ENCODE assay signal across 15 cellular contexts in genomic region chr5:172850454-172850797, GRCh38. TPM values are rescaled to one million over a fixed set of nuclear protein-coding genes. Genes with fewer than 3 reads are reported as not detected.
DNase-seq lines count a peak whose midpoint lies in the region; ATAC-seq and TF ChIP-seq lines count a peak whose summit lies in the region.
"Had no signal": no experiment of that assay in that cellular context is flagged by ENCODE, and none has a peak within 500 bp of the region (broad histone marks: within the 10 kb centered on the region; RNA-seq: fewer than 3 reads in every experiment).

No MANE protein-coding gene starts in this region.

- peak overlapping the region; percentile 45 for H3K27ac Mint-ChIP-seq in CD8-positive, alpha-beta T cell
- H3K27ac Mint-ChIP-seq: activated T-cell treated with anti-CD3 and anti-CD28 coated beads, Interleukin-2, amount 50 U/mL, for 24 hours had no signal

- H4K20me1 ChIP-seq in hepatocyte (ENCODE audit: insufficient read depth, poor library complexity, severe bottlenecking), result peaks cover 5% of the 10 kb centered on the region

- H3K36me3 Mint-ChIP-seq in CD8-positive, alpha-beta T cell, result peaks cover 15% of the 10 kb centered on the region

- H2AFZ ChIP-seq in hepatocyte, result no peak overlapping the region

- in situ Hi-C loops in gastrocnemius medialis (cut with MboI; ENCODE audit: low sequenced_read_pairs in 4 of 4), result no loop called here

- H3K79me2 ChIP-seq in hepatocyte, result peaks cover 93% of the 10 kb centered on the region

- TF ChIP-seq POLR2A in Peyer's patch (IDR thresholded peaks at IDR 0.05), result no peak
- peak in 1 of 2 donors; percentile 10 for TF ChIP-seq POLR2A in gastrocnemius medialis (IDR thresholded peaks at IDR 0.05)

- no peaks in the 10 kb centered on the region for H3K9me2 ChIP-seq in hepatocyte (replicated peaks; ENCODE audit: insufficient read depth)

- H3K4me3 ChIP-seq in CD8-positive, alpha-beta T cell (ENCODE audit: low read depth, low read length), result no peak overlapping the region
- no peak overlapping the region for H3K4me3 ChIP-seq in Peyer's patch
- no peak overlapping the region for H3K4me3 ChIP-seq in hepatocyte
- H3K4me3 ChIP-seq in gastrocnemius medialis, result no peak overlapping the region
- H3K4me3 ChIP-seq: SJSA1 had no signal

- peaks cover 52% of the 10 kb centered on the region for H3K4me1 ChIP-seq in CD8-positive, alpha-beta T cell (ENCODE audit: insufficient read depth, low read length)
- H3K4me1 ChIP-seq in Peyer's patch (peaks cover 8 to 73% (median 20%) of the 10 kb centered on the region in 4 donors), hepatocyte (ENCODE audit: insufficient read depth) (peaks cover 21% of the 10 kb centered on the region), gastrocnemius medialis (peaks cover 48 to 81% of the 10 kb centered on the region in 2 donors)

- over 99% methylated on average over 6 of the region's 6 CpGs for WGBS in hepatocyte (ENCODE audit: low lambda C conversion rate, missing lambda C conversion rate)

- H3K4me1 Mint-ChIP-seq in CD8-positive, alpha-beta T cell (ENCODE audit: low read depth), result peaks cover 76% of the 10 kb centered on the region

- CTCF ChIA-PET in CD8-positive, alpha-beta T cell (lab: Charles Lee), result interaction anchor here (1.0 to 2.0 kb wide), 4 partner anchors 82 to 138 kb away, joined by 3 to 6 read pairs (median 4); no protein-coding TSS in a partner anchor

- DNase-seq in CD8-positive, alpha-beta T cell, result no peak
- no peak for DNase-seq in Peyer's patch
- no peak for DNase-seq in hepatocyte (ENCODE audit: low spot score)
- peak in 1 of 2 donors; percentile 27 for DNase-seq in gastrocnemius medialis
- no peak for DNase-seq in SW 1271 (lab: John Stamatoyannopoulos, UW)
- no peak for DNase-seq in GM19240 (ENCODE audit: insufficient read length, low spot score)
- DNase-seq: activated CD4-positive, alpha-beta T cell treated with anti-CD3 and anti-CD28 coated beads, Interleukin-2, amount 50 U/mL, for 1 hour; activated T-cell treated with anti-CD3 and anti-CD28 coated beads, Interleukin-2, amount 50 U/mL, for 24 hours; foreskin fibroblast; NCI-H1417 treated with DMSO at 0.1 percent for 48 hours; NCI-H2227 treated with DMSO at 0.1 percent for 48 hours; occipital lobe had no signal

- no peaks in the 10 kb centered on the region for H3K36me3 ChIP-seq in CD8-positive, alpha-beta T cell (ENCODE audit: insufficient read depth, low read length)
- H3K36me3 ChIP-seq in Peyer's patch (no peaks in the 10 kb centered on the region), hepatocyte (replicated peaks; ENCODE audit: insufficient read depth, low read depth) (no peaks in the 10 kb centered on the region), gastrocnemius medialis (no peaks in the 10 kb centered on the region)

- TF ChIP-seq CTCF in CD8-positive, alpha-beta T cell (IDR thresholded peaks at IDR 0.05), result no peak
- no peak for TF ChIP-seq CTCF in Peyer's patch (IDR thresholded peaks at IDR 0.05)
- no peak for TF ChIP-seq CTCF in hepatocyte (IDR thresholded peaks at IDR 0.05; ENCODE audit: poor library complexity)
- no peak for TF ChIP-seq CTCF in gastrocnemius medialis (IDR thresholded peaks at IDR 0.05 in 4 of 5, conservative IDR thresholded peaks at IDR 0.05 in 1 of 5)

- H3K27me3 ChIP-seq in CD8-positive, alpha-beta T cell (ENCODE audit: insufficient read depth, low read length), result no peaks in the 10 kb centered on the region
- no peaks in the 10 kb centered on the region for H3K27me3 ChIP-seq in Peyer's patch
- H3K27me3 ChIP-seq in hepatocyte, result no peaks in the 10 kb centered on the region
- H3K27me3 ChIP-seq in gastrocnemius medialis, result no peaks in the 10 kb centered on the region
- H3K27me3 ChIP-seq: SJSA1 had no signal

- no peak for ATAC-seq in CD8-positive, alpha-beta T cell
- ATAC-seq in gastrocnemius medialis (no peak), GM21526 (IDR thresholded peaks at IDR 0.05; ENCODE audit: low FRiP score, unreplicated experiment) (no peak), GM19324 (IDR thresholded peaks at IDR 0.05; ENCODE audit: low FRiP score, unreplicated experiment) (no peak)

- POLR2A ChIA-PET in CD8-positive, alpha-beta T cell (lab: Charles Lee), result no interaction called here

- H3K27ac ChIP-seq in CD8-positive, alpha-beta T cell (ENCODE audit: low read depth, low read length), result no peak overlapping the region
- peak overlapping the region; percentile 54 to 76 (median 71) for H3K27ac ChIP-seq in Peyer's patch
- H3K27ac ChIP-seq in hepatocyte, result peak overlapping the region; percentile 27
- peak overlapping the region in 3 of 4 donors; percentile 8 to 52 (median 20) for H3K27ac ChIP-seq in gastrocnemius medialis
- H3K27ac ChIP-seq: SJSA1 had no signal

- H3K9me3 Mint-ChIP-seq in CD8-positive, alpha-beta T cell, result no peaks in the 10 kb centered on the region
- H3K9me3 Mint-ChIP-seq: activated T-cell treated with anti-CD3 and anti-CD28 coated beads, Interleukin-2, amount 50 U/mL, for 24 hours had no signal

- H3K4me3 Mint-ChIP-seq in CD8-positive, alpha-beta T cell, result no peak overlapping the region
- H3K4me3 Mint-ChIP-seq: activated T-cell treated with anti-CD3 and anti-CD28 coated beads, Interleukin-2, amount 50 U/mL, for 24 hours had no signal

- no peak overlapping the region for H3K4me2 ChIP-seq in hepatocyte

- intact Hi-C loops in CD8-positive, alpha-beta T cell (cut with DNase I, micrococcal nuclease), result no loop called here
- intact Hi-C loops in gastrocnemius medialis (cut with DNase I; ENCODE audit: low total_unique reads), result no loop called here

- no peaks in the 10 kb centered on the region for H3K27me3 Mint-ChIP-seq in CD8-positive, alpha-beta T cell (ENCODE audit: low read depth)
- H3K27me3 Mint-ChIP-seq: activated T-cell treated with anti-CD3 and anti-CD28 coated beads, Interleukin-2, amount 50 U/mL, for 24 hours had no signal

- no peaks in the 10 kb centered on the region for H3K9me3 ChIP-seq in CD8-positive, alpha-beta T cell (ENCODE audit: low read length)
- H3K9me3 ChIP-seq in Peyer's patch (no peaks in the 10 kb centered on the region), hepatocyte (ENCODE audit: low read depth) (no peaks in the 10 kb centered on the region), gastrocnemius medialis (no peaks in the 10 kb centered on the region)
- H3K9me3 ChIP-seq: SJSA1 had no signal

RNA-seq across cellular contexts. Expression of gene ERGIC1, which starts 16.4 kb away (rescaled TPM):
- 10 to 100 TPM; 61.0 to 61.2 TPM for total RNA-seq in CD8-positive, alpha-beta T cell
- total RNA-seq in Peyer's patch (100 to 1,000 TPM; 113 to 180 (median 143) TPM), hepatocyte (105 and 107 TPM in 2 replicates), gastrocnemius medialis (100 to 1,000 TPM in 1 of 4 donors, 10 to 100 TPM in 3; 54.4 to 108 (median 88.0) TPM)
- polyA plus RNA-seq in hepatocyte, result 30.1 and 39.1 TPM in 2 replicates
